Comparison of ENCODE assay signal across 1 cellular context in the genomic region with DNA sequence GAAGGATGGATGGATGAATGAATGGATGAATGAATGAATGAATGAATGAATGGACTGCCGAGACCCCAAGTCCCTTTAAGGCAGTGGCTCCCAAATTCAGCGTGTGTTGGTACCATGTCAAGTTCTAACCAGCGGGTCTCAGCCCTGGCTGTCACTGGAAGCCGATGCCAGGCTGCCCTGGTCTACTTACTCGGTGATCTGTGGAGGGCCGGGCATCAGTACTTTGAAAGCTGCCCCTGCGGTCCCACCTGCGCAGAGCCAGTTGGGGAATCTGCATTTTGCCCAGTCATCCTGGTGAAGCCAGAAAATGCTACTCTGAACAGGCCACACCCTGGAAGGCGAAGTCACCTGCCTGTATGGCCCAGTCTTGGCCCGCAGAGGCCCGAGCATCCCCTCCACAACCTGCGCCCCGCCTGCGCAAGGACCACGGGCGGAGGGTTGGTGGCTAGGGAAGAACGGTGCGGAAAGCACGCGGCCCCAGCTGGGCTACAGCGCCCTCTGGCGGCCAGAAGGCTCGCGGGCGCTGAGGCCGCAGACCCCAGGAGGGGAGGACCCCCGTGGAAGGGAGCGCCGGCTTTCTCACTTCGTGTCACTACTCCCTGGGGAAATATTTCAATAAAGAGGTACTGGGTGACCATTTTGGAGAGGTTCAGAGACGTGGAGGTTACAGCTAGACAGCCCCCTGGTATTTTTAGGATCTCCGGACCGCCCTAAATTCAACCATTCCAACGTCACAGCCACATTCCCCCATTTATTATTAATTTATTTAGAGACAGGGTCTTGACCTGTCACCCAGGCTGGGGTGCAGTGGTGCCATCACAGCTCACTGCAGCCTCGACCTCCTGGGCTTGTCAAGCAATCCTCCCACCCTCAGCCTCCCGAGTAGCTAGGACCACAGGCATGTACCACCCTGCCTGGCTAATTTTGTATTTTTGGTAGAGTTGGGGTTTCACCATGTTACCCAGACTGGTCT.
A peak's percentile ranks its signal among the peaks of the same experiment; 100 is the strongest.
TF ChIP-seq lines count a peak whose summit lies in the region.

No MANE protein-coding gene starts in this region.

TF ChIP-seq in GM12878, 131 proteins besides CTCF, POLR2A, EP300 and RAD21 (continued from another document and continues in another):
- TF ChIP-seq, protein P1, sequence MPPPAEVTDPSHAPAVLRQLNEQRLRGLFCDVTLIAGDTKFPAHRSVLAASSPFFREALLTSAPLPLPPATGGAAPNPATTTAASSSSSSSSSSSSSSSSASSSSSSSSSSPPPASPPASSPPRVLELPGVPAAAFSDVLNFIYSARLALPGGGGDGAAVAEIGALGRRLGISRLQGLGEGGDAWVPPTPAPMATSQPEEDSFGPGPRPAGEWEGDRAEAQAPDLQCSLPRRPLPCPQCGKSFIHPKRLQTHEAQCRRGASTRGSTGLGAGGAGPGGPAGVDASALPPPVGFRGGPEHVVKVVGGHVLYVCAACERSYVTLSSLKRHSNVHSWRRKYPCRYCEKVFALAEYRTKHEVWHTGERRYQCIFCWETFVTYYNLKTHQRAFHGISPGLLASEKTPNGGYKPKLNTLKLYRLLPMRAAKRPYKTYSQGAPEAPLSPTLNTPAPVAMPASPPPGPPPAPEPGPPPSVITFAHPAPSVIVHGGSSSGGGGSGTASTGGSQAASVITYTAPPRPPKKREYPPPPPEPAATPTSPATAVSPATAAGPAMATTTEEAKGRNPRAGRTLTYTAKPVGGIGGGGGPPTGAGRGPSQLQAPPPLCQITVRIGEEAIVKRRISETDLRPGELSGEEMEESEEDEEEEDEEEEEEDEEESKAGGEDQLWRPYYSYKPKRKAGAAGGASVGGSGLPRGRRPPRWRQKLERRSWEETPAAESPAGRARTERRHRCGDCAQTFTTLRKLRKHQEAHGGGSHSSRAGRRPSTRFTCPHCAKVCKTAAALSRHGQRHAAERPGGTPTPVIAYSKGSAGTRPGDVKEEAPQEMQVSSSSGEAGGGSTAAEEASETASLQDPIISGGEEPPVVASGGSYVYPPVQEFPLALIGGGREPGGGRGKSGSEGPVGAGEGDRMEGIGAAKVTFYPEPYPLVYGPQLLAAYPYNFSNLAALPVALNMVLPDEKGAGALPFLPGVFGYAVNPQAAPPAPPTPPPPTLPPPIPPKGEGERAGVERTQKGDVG (CRISPR knock-in tag; IDR thresholded peaks at IDR 0.05) = no peak
- TF ChIP-seq CHD2 (IDR thresholded peaks at IDR 0.05; ENCODE audit: borderline replicate concordance, low read depth, low read length) (0 out of 2 replicates have a peak, but pooled peaks have one; percentile 36), TCF3 (IDR thresholded peaks at IDR 0.05; ENCODE audit: borderline replicate concordance, insufficient read depth, low read depth, low read length) (peak; percentile 78; the same call in 1 of the 2 replicates), GATAD2B (conservative IDR thresholded peaks at IDR 0.05; ENCODE audit: low read depth) (peak; percentile 79), RELA (IDR thresholded peaks at IDR 0.05; ENCODE audit: borderline replicate concordance, partially characterized antibody) (peak; percentile 49), DPF2 (IDR thresholded peaks at IDR 0.05) (peak; percentile 33; the same call in 1 of the 2 replicates), RB1 (IDR thresholded peaks at IDR 0.05; ENCODE audit: borderline replicate concordance) (no peak; the same call in 1 of the 2 replicates), ATF2 (IDR thresholded peaks at IDR 0.05; ENCODE audit: low read length) (no peak), ZNF217 (IDR thresholded peaks at IDR 0.05) (no peak), ZNF687 (IDR thresholded peaks at IDR 0.05) (no peak), JUNB (IDR thresholded peaks at IDR 0.05) (no peak), E2F8 (IDR thresholded peaks at IDR 0.05; ENCODE audit: low read depth, partially characterized antibody) (no peak), SKIL (IDR thresholded peaks at IDR 0.05; ENCODE audit: low read depth, poor library complexity, severe bottlenecking) (no peak), TARDBP (IDR thresholded peaks at IDR 0.05; ENCODE audit: borderline replicate concordance) (no peak), NRF1 (conservative IDR thresholded peaks at IDR 0.05; ENCODE audit: low read depth, low read length) (no peak), PBX3 (IDR thresholded peaks at IDR 0.05; ENCODE audit: insufficient replicate concordance, low read depth, low read length) (no peak), SRF (IDR thresholded peaks at IDR 0.05; ENCODE audit: low read depth in 2 of 2, low read length in 2 of 2) (no peak), BHLHE40 (IDR thresholded peaks at IDR 0.05; ENCODE audit: borderline replicate concordance in 1 of 2, low read depth in 2 of 2, low read length in 1 of 2) (peak; percentile 31 to 58; a peak in 2 of 4 replicates), ZZZ3 (IDR thresholded peaks at IDR 0.05; ENCODE audit: control insufficient read depth, insufficient read length, low read depth) (no peak), SREBF2 (IDR thresholded peaks at IDR 0.05; ENCODE audit: low read length) (no peak), IKZF1 (conservative IDR thresholded peaks at IDR 0.05) (0 out of 2 replicates have a peak, but pooled peaks have one; percentile 24), SIX5 (IDR thresholded peaks at IDR 0.05; ENCODE audit: low read depth, low read length, severe bottlenecking) (no peak), KAT2A (conservative IDR thresholded peaks at IDR 0.05; ENCODE audit: control insufficient read depth, low read depth, low read length) (no peak), MEF2B (IDR thresholded peaks at IDR 0.05; ENCODE audit: partially characterized antibody, poor library complexity, severe bottlenecking) (peak; percentile 77), BACH1 (IDR thresholded peaks at IDR 0.05; ENCODE audit: borderline replicate concordance) (peak; percentile 55; the same call in 1 of the 2 replicates), NR2C1 (IDR thresholded peaks at IDR 0.05) (no peak), PML (IDR thresholded peaks at IDR 0.05; ENCODE audit: low read length) (no peak), YBX1 (IDR thresholded peaks at IDR 0.05) (no peak)
- TF ChIP-seq, protein P2, sequence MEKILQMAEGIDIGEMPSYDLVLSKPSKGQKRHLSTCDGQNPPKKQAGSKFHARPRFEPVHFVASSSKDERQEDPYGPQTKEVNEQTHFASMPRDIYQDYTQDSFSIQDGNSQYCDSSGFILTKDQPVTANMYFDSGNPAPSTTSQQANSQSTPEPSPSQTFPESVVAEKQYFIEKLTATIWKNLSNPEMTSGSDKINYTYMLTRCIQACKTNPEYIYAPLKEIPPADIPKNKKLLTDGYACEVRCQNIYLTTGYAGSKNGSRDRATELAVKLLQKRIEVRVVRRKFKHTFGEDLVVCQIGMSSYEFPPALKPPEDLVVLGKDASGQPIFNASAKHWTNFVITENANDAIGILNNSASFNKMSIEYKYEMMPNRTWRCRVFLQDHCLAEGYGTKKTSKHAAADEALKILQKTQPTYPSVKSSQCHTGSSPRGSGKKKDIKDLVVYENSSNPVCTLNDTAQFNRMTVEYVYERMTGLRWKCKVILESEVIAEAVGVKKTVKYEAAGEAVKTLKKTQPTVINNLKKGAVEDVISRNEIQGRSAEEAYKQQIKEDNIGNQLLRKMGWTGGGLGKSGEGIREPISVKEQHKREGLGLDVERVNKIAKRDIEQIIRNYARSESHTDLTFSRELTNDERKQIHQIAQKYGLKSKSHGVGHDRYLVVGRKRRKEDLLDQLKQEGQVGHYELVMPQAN (conservative IDR thresholded peaks at IDR 0.05) = peak; percentile 24; the same call in 1 of the 2 replicates
- TF ChIP-seq, protein P3, sequence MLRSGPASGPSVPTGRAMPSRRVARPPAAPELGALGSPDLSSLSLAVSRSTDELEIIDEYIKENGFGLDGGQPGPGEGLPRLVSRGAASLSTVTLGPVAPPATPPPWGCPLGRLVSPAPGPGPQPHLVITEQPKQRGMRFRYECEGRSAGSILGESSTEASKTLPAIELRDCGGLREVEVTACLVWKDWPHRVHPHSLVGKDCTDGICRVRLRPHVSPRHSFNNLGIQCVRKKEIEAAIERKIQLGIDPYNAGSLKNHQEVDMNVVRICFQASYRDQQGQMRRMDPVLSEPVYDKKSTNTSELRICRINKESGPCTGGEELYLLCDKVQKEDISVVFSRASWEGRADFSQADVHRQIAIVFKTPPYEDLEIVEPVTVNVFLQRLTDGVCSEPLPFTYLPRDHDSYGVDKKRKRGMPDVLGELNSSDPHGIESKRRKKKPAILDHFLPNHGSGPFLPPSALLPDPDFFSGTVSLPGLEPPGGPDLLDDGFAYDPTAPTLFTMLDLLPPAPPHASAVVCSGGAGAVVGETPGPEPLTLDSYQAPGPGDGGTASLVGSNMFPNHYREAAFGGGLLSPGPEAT (IDR thresholded peaks at IDR 0.05; ENCODE audit: low read depth) = no peak
